In genomic region chr4:75717332-75717873, GRCh38 we compare ENCODE assay signal across 17 cellular contexts. TPM values are rescaled to one million over a fixed set of nuclear protein-coding genes. Genes with fewer than 3 reads are reported as not detected.
DNase-seq lines count a peak whose midpoint lies in the region; ATAC-seq and TF ChIP-seq lines count a peak whose summit lies in the region.
"Had no signal": no experiment of that assay in that cellular context is flagged by ENCODE, and none has a peak within 500 bp of the region (broad histone marks: within the 10 kb centered on the region; RNA-seq: fewer than 3 reads in every experiment).

No MANE protein-coding gene starts in this region.

- H3K27ac ChIP-seq in right cardiac atrium (ENCODE audit: low read length): no peak overlapping the region
- H3K27ac ChIP-seq in esophagus (ENCODE audit: low read depth in 2 of 2, low read length in 1 of 2): peak overlapping the region; percentile 31 to 61
- H3K27ac ChIP-seq: 22Rv1, BLaER1, GM23248 had no signal

- H3K36me3 ChIP-seq in esophagus (ENCODE audit: control insufficient read depth in 2 of 2, insufficient read depth in 2 of 2, low read length in 1 of 2): no peaks in the 10 kb centered on the region

- no peaks in the 10 kb centered on the region for H3K27me3 ChIP-seq in right cardiac atrium (ENCODE audit: control insufficient read depth, insufficient read depth)
- no peaks in the 10 kb centered on the region for H3K27me3 ChIP-seq in esophagus (ENCODE audit: control insufficient read depth in 1 of 2, insufficient read depth in 2 of 2, low read length in 2 of 2)
- H3K27me3 ChIP-seq: BLaER1 had no signal

- ATAC-seq in left ventricle myocardium superior: peak; percentile 29
- ATAC-seq in right cardiac atrium: no peak
- ATAC-seq: GM12878 had no signal

- H3K9me3 Mint-ChIP-seq in progenitor cell of endocrine pancreas (ENCODE audit: low read depth): no peaks in the 10 kb centered on the region
- no peaks in the 10 kb centered on the region for H3K9me3 Mint-ChIP-seq in type B pancreatic cell
- H3K9me3 Mint-ChIP-seq: CD14-positive monocyte; CD4-positive, alpha-beta memory T cell had no signal

- H3K4me3 Mint-ChIP-seq in progenitor cell of endocrine pancreas (ENCODE audit: low read depth) (no peak overlapping the region), type B pancreatic cell (no peak overlapping the region)
- H3K4me3 Mint-ChIP-seq: CD14-positive monocyte; CD4-positive, alpha-beta memory T cell had no signal

- H3K4me1 Mint-ChIP-seq in progenitor cell of endocrine pancreas (ENCODE audit: low read depth) (peaks cover 17% of the 10 kb centered on the region), type B pancreatic cell (ENCODE audit: unreplicated experiment) (peaks cover 24% of the 10 kb centered on the region)

- no peak for DNase-seq in left ventricle myocardium superior
- DNase-seq in right cardiac atrium: no peak
- no peak for DNase-seq in progenitor cell of endocrine pancreas (ENCODE audit: low spot score, unreplicated experiment)
- DNase-seq in type B pancreatic cell (ENCODE audit: extremely low spot score, unreplicated experiment): peak; percentile 18
- DNase-seq in NCI-H2081 treated with DMSO at 0.1 percent for 48 hours (lab: John Stamatoyannopoulos, UW): no peak
- DNase-seq in A172 (ENCODE audit: low spot score): no peak
- no peak for DNase-seq in NCI-H1930 (lab: John Stamatoyannopoulos, UW)
- DNase-seq: CD4-positive, alpha-beta memory T cell; DMS153; DMS79; GM23248; HCEC 1CT had no signal

- no peaks in the 10 kb centered on the region for H3K9me3 ChIP-seq in right cardiac atrium (ENCODE audit: control insufficient read depth, low read length)
- H3K9me3 ChIP-seq in esophagus (ENCODE audit: control insufficient read depth in 2 of 2, insufficient read depth in 1 of 2, low read depth in 1 of 2, low read length in 1 of 2): no peaks in the 10 kb centered on the region

- 94% methylated on average over 4 of the region's 4 CpGs for WGBS in right cardiac atrium
- 67 to 83% methylated on average over 4 of the region's 4 CpGs for WGBS in esophagus, 2 donors

- H3K36me3 Mint-ChIP-seq in progenitor cell of endocrine pancreas (ENCODE audit: insufficient read depth): peaks cover 9% of the 10 kb centered on the region
- H3K36me3 Mint-ChIP-seq in type B pancreatic cell: peaks cover 7% of the 10 kb centered on the region

- H3K4me3 ChIP-seq in right cardiac atrium (ENCODE audit: low read length): no peak overlapping the region
- no peak overlapping the region for H3K4me3 ChIP-seq in esophagus (ENCODE audit: low read depth in 1 of 2, low read length in 2 of 2)
- H3K4me3 ChIP-seq: BLaER1, GM12878, GM23248 had no signal

- intact Hi-C loops in left ventricle myocardium superior (cut with micrococcal nuclease): no loop called here
- intact Hi-C loops in right cardiac atrium (cut with DNase I): no loop called here

- no peaks in the 10 kb centered on the region for H3K27me3 Mint-ChIP-seq in progenitor cell of endocrine pancreas
- H3K27me3 Mint-ChIP-seq in type B pancreatic cell: no peaks in the 10 kb centered on the region
- H3K27me3 Mint-ChIP-seq: CD4-positive, alpha-beta memory T cell had no signal

- TF ChIP-seq CTCF in progenitor cell of endocrine pancreas (IDR thresholded peaks at IDR 0.05; ENCODE audit: unreplicated experiment): no peak
- no peak for TF ChIP-seq CTCF in type B pancreatic cell (conservative IDR thresholded peaks at IDR 0.05)

- H3K4me1 ChIP-seq in right cardiac atrium (ENCODE audit: control insufficient read depth, insufficient read depth, low read length) (no peaks in the 10 kb centered on the region), esophagus (ENCODE audit: control insufficient read depth in 2 of 2, insufficient read depth in 2 of 2, low read length in 1 of 2) (no peaks in the 10 kb centered on the region)

- H3K27ac Mint-ChIP-seq in progenitor cell of endocrine pancreas (peak overlapping the region; percentile 49), type B pancreatic cell (no peak overlapping the region)
- H3K27ac Mint-ChIP-seq: CD14-positive monocyte had no signal

RNA-seq across cellular contexts. Expression of gene USO1, which starts 7.0 kb away (rescaled TPM):
- total RNA-seq in left ventricle myocardium superior (96.8 TPM), right cardiac atrium (100 to 1,000 TPM in 2 of 4 donors, 10 to 100 TPM in 2; 93.6 to 103 (median 99.1) TPM), progenitor cell of endocrine pancreas (54.4 and 54.9 TPM in 2 replicates), type B pancreatic cell (ENCODE audit: low replicate concordance) (55.4 and 63.7 TPM in 2 replicates)
- polyA plus RNA-seq in right cardiac atrium (47.4 TPM), esophagus (10 to 100 TPM; 33.0 to 33.6 TPM)
- total RNA-seq in A172 (2014; rRNA removed; shearing (Covaris generic)): 39.9 and 49.9 TPM in 2 replicates

RNA-seq across cellular contexts. Expression of gene G3BP2, which starts 44.2 kb away (rescaled TPM):
- total RNA-seq in left ventricle myocardium superior (74.1 TPM), right cardiac atrium (100 to 1,000 TPM in 1 of 4 donors, 10 to 100 TPM in 3; 79.5 to 124 (median 86.8) TPM), progenitor cell of endocrine pancreas (157 and 168 TPM in 2 replicates), type B pancreatic cell (ENCODE audit: low replicate concordance) (129 and 133 TPM in 2 replicates)
- polyA plus RNA-seq in right cardiac atrium (22.3 TPM), esophagus (10 to 100 TPM in 1 of 2 donors, 1 to 10 TPM in 1; 8.4 to 28.2 TPM)
- 97.5 and 102 TPM in 2 replicates for total RNA-seq in A172 (2014; rRNA removed; shearing (Covaris generic))
